In genomic region chr4:54499308-54500074, GRCh38 we compare ENCODE assay signal across 1 cellular context.
A peak's percentile ranks its signal among the peaks of the same experiment; 100 is the strongest.
TF ChIP-seq lines count a peak whose summit lies in the region.

No MANE protein-coding gene starts in this region.

TF ChIP-seq in K562, 482 proteins besides CTCF, POLR2A, EP300 and RAD21 (continued from another document and continues in another):
- TF ChIP-seq DMBX1 (CRISPR knock-in tag; IDR thresholded peaks at IDR 0.05; ENCODE audit: borderline replicate concordance) (no peak), FOS (IDR thresholded peaks at IDR 0.05; ENCODE audit: extremely low read depth, insufficient read length) (no peak), SREBF2 (CRISPR knock-in tag; IDR thresholded peaks at IDR 0.05) (no peak), TCF3 (CRISPR knock-in tag; IDR thresholded peaks at IDR 0.05) (0 out of 2 replicates have a peak, but pooled peaks have one; percentile 14), ZNF592 (IDR thresholded peaks at IDR 0.05) (no peak), MAFG (tag; conservative IDR thresholded peaks at IDR 0.05) (peak; percentile 82), MED1 (CRISPR knock-in tag; IDR thresholded peaks at IDR 0.05; ENCODE audit: borderline replicate concordance) (no peak), ZNF586 (CRISPR knock-in tag; conservative IDR thresholded peaks at IDR 0.05) (no peak), MLX (CRISPR knock-in tag; conservative IDR thresholded peaks at IDR 0.05) (no peak), ZNF780A (CRISPR knock-in tag; IDR thresholded peaks at IDR 0.05) (no peak), RBM39 (optimal IDR thresholded peaks at IDR 0.05; ENCODE audit: low read depth, low read length) (no peak), DPF2 (IDR thresholded peaks at IDR 0.05) (peak; percentile 83), CBX2 (IDR thresholded peaks at IDR 0.05; ENCODE audit: insufficient read depth, low read length, poor library complexity, severe bottlenecking) (no peak), ZNF277 (CRISPR knock-in tag; IDR thresholded peaks at IDR 0.05; ENCODE audit: borderline replicate concordance) (no peak), CBFA2T3 (IDR thresholded peaks at IDR 0.05) (peak; percentile 70), ZNF75A (CRISPR knock-in tag; IDR thresholded peaks at IDR 0.05) (no peak), TAL1 (IDR thresholded peaks at IDR 0.05) (peak; percentile 30; the same call in 1 of the 2 replicates), GTF2B (IDR thresholded peaks at IDR 0.05; ENCODE audit: extremely low read depth, insufficient read length) (no peak), SRSF9 (IDR thresholded peaks at IDR 0.05; ENCODE audit: borderline replicate concordance, low read depth, low read length) (no peak), CTCFL (IDR thresholded peaks at IDR 0.05; ENCODE audit: borderline replicate concordance, insufficient read depth, low read depth, low read length, poor library complexity, severe bottlenecking) (no peak), POLR2G (IDR thresholded peaks at IDR 0.05; ENCODE audit: low read depth, low read length) (no peak), REST (CRISPR knock-in tag; IDR thresholded peaks at IDR 0.05; ENCODE audit: low read depth) (no peak), ZNF232 (CRISPR knock-in tag; IDR thresholded peaks at IDR 0.05) (no peak), ARNT (IDR thresholded peaks at IDR 0.05) (no peak), VEZF1 (CRISPR knock-in tag; IDR thresholded peaks at IDR 0.05) (peak; percentile 82), MCM5 (IDR thresholded peaks at IDR 0.05; ENCODE audit: low read depth) (no peak), TFAP4 (CRISPR knock-in tag; IDR thresholded peaks at IDR 0.05; ENCODE audit: borderline replicate concordance) (no peak), ZNF436 (CRISPR knock-in tag; IDR thresholded peaks at IDR 0.05) (no peak), ZNF282 (CRISPR knock-in tag; IDR thresholded peaks at IDR 0.05) (no peak), BRF1 (IDR thresholded peaks at IDR 0.05; ENCODE audit: borderline replicate concordance, extremely low read depth, insufficient read length) (no peak), NR4A1 (CRISPR knock-in tag; IDR thresholded peaks at IDR 0.05) (no peak), NR4A1 (tag; IDR thresholded peaks at IDR 0.05) (no peak), ZNF766 (CRISPR knock-in tag; conservative IDR thresholded peaks at IDR 0.05) (no peak), HDGF (IDR thresholded peaks at IDR 0.05) (no peak)
- TF ChIP-seq, protein P1, sequence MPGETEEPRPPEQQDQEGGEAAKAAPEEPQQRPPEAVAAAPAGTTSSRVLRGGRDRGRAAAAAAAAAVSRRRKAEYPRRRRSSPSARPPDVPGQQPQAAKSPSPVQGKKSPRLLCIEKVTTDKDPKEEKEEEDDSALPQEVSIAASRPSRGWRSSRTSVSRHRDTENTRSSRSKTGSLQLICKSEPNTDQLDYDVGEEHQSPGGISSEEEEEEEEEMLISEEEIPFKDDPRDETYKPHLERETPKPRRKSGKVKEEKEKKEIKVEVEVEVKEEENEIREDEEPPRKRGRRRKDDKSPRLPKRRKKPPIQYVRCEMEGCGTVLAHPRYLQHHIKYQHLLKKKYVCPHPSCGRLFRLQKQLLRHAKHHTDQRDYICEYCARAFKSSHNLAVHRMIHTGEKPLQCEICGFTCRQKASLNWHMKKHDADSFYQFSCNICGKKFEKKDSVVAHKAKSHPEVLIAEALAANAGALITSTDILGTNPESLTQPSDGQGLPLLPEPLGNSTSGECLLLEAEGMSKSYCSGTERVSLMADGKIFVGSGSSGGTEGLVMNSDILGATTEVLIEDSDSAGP (CRISPR knock-in tag; IDR thresholded peaks at IDR 0.05), result no peak
- TF ChIP-seq, protein P2, sequence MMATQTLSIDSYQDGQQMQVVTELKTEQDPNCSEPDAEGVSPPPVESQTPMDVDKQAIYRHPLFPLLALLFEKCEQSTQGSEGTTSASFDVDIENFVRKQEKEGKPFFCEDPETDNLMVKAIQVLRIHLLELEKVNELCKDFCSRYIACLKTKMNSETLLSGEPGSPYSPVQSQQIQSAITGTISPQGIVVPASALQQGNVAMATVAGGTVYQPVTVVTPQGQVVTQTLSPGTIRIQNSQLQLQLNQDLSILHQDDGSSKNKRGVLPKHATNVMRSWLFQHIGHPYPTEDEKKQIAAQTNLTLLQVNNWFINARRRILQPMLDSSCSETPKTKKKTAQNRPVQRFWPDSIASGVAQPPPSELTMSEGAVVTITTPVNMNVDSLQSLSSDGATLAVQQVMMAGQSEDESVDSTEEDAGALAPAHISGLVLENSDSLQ (IDR thresholded peaks at IDR 0.05), result no peak
- TF ChIP-seq, protein P3, sequence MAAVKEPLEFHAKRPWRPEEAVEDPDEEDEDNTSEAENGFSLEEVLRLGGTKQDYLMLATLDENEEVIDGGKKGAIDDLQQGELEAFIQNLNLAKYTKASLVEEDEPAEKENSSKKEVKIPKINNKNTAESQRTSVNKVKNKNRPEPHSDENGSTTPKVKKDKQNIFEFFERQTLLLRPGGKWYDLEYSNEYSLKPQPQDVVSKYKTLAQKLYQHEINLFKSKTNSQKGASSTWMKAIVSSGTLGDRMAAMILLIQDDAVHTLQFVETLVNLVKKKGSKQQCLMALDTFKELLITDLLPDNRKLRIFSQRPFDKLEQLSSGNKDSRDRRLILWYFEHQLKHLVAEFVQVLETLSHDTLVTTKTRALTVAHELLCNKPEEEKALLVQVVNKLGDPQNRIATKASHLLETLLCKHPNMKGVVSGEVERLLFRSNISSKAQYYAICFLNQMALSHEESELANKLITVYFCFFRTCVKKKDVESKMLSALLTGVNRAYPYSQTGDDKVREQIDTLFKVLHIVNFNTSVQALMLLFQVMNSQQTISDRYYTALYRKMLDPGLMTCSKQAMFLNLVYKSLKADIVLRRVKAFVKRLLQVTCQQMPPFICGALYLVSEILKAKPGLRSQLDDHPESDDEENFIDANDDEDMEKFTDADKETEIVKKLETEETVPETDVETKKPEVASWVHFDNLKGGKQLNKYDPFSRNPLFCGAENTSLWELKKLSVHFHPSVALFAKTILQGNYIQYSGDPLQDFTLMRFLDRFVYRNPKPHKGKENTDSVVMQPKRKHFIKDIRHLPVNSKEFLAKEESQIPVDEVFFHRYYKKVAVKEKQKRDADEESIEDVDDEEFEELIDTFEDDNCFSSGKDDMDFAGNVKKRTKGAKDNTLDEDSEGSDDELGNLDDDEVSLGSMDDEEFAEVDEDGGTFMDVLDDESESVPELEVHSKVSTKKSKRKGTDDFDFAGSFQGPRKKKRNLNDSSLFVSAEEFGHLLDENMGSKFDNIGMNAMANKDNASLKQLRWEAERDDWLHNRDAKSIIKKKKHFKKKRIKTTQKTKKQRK (IDR thresholded peaks at IDR 0.05; ENCODE audit: borderline replicate concordance, low read depth, low read length), result no peak
